ENCODE assay signal across 1 cellular context in the genomic region with DNA sequence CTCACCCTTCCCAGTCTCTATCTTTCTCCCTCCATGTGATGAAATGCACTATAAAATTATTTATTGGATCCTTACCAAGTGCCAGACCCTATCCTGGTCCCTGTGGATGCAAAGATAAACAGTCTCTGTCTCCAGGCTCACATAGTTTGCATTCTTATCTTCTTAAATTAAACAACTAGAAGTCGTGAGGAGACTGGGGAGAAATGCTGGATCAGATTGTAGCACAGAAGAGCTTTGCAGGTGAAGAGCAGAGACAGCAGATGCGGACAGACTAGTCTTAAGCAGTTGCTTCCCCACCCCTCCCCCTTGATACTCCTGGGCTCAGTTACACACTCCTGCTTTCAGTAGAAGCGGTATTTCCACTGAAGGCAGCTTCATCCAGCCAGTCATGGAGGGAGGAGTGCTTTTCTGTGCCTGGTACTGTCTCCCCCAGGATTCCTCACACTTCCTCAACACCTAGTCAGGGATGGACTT.
TF ChIP-seq lines count a peak whose summit lies in the region.

No MANE protein-coding gene starts in this region.

TF ChIP-seq in GM23338, 12 proteins besides CTCF, POLR2A, EP300 and RAD21:
- TF ChIP-seq, protein P1, sequence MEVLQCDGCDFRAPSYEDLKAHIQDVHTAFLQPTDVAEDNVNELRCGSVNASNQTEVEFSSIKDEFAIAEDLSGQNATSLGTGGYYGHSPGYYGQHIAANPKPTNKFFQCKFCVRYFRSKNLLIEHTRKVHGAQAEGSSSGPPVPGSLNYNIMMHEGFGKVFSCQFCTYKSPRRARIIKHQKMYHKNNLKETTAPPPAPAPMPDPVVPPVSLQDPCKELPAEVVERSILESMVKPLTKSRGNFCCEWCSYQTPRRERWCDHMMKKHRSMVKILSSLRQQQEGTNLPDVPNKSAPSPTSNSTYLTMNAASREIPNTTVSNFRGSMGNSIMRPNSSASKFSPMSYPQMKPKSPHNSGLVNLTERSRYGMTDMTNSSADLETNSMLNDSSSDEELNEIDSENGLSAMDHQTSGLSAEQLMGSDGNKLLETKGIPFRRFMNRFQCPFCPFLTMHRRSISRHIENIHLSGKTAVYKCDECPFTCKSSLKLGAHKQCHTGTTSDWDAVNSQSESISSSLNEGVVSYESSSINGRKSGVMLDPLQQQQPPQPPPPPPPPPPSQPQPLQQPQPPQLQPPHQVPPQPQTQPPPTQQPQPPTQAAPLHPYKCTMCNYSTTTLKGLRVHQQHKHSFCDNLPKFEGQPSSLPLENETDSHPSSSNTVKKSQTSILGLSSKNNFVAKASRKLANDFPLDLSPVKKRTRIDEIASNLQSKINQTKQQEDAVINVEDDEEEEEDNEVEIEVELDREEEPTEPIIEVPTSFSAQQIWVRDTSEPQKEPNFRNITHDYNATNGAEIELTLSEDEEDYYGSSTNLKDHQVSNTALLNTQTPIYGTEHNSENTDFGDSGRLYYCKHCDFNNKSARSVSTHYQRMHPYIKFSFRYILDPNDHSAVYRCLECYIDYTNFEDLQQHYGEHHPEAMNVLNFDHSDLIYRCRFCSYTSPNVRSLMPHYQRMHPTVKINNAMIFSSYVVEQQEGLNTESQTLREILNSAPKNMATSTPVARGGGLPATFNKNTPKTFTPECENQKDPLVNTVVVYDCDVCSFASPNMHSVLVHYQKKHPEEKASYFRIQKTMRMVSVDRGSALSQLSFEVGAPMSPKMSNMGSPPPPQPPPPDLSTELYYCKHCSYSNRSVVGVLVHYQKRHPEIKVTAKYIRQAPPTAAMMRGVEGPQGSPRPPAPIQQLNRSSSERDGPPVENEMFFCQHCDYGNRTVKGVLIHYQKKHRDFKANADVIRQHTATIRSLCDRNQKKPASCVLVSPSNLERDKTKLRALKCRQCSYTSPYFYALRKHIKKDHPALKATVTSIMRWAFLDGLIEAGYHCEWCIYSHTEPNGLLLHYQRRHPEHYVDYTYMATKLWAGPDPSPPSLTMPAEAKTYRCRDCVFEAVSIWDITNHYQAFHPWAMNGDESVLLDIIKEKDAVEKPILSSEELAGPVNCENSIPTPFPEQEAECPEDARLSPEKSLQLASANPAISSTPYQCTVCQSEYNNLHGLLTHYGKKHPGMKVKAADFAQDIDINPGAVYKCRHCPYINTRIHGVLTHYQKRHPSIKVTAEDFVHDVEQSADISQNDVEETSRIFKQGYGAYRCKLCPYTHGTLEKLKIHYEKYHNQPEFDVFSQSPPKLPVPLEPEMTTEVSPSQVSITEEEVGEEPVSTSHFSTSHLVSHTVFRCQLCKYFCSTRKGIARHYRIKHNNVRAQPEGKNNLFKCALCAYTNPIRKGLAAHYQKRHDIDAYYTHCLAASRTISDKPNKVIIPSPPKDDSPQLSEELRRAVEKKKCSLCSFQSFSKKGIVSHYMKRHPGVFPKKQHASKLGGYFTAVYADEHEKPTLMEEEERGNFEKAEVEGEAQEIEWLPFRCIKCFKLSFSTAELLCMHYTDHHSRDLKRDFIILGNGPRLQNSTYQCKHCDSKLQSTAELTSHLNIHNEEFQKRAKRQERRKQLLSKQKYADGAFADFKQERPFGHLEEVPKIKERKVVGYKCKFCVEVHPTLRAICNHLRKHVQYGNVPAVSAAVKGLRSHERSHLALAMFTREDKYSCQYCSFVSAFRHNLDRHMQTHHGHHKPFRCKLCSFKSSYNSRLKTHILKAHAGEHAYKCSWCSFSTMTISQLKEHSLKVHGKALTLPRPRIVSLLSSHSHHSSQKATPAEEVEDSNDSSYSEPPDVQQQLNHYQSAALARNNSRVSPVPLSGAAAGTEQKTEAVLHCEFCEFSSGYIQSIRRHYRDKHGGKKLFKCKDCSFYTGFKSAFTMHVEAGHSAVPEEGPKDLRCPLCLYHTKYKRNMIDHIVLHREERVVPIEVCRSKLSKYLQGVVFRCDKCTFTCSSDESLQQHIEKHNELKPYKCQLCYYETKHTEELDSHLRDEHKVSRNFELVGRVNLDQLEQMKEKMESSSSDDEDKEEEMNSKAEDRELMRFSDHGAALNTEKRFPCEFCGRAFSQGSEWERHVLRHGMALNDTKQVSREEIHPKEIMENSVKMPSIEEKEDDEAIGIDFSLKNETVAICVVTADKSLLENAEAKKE (CRISPR knock-in tag; IDR thresholded peaks at IDR 0.05) = no peak
- no peak for TF ChIP-seq ZNF114 (CRISPR knock-in tag; IDR thresholded peaks at IDR 0.05)
- TF ChIP-seq, protein P2, sequence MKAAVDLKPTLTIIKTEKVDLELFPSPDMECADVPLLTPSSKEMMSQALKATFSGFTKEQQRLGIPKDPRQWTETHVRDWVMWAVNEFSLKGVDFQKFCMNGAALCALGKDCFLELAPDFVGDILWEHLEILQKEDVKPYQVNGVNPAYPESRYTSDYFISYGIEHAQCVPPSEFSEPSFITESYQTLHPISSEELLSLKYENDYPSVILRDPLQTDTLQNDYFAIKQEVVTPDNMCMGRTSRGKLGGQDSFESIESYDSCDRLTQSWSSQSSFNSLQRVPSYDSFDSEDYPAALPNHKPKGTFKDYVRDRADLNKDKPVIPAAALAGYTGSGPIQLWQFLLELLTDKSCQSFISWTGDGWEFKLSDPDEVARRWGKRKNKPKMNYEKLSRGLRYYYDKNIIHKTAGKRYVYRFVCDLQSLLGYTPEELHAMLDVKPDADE (IDR thresholded peaks at IDR 0.05) = no peak
- TF ChIP-seq POLR2AphosphoS5 (IDR thresholded peaks at IDR 0.05; ENCODE audit: low read depth) = no peak
